Comparison of ENCODE assay signal across 1 cellular context in the genomic region with DNA sequence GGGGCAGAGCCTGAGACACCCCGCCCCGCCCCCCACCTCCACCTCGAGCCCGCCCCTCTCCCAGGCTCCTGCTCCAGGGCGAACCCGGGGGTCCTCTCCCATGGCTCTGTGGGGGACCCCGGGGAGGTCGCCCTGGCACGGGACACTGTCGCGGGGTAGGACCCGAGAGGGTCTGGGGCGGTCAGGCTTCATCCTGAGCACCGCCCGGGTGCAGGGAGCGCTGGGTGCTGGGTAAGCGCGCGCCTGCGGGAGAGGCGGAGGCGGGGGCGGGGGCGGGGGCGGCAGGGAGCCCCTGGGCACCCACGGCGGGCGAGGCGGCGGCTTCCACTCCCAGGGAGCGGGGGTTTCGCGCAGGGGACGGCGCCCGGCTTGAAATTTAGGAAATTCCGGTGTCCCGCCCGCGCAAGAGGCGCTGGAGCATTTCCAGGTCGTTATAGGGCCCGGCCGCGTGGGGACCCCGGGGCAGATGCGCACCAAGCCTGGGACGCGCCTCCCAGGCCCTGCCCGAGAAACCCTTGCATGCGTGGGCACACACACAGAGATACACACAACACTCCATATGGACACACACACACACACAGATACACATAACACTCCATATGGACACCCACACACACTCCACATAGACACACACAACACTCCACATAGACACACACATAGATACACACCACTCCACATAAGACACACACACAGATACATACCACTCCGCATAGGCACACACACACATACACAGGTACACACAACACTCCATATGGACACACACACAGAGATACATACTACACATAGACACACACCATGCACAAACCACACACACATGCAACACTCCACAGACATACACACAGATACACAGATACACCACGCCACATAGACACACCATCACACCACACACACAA.
TF ChIP-seq lines count a peak whose summit lies in the region.

No MANE protein-coding gene starts in this region.

TF ChIP-seq in K562, 482 proteins besides CTCF, POLR2A, EP300 and RAD21 (continued from another document and continues in another):
- TF ChIP-seq, protein P1, sequence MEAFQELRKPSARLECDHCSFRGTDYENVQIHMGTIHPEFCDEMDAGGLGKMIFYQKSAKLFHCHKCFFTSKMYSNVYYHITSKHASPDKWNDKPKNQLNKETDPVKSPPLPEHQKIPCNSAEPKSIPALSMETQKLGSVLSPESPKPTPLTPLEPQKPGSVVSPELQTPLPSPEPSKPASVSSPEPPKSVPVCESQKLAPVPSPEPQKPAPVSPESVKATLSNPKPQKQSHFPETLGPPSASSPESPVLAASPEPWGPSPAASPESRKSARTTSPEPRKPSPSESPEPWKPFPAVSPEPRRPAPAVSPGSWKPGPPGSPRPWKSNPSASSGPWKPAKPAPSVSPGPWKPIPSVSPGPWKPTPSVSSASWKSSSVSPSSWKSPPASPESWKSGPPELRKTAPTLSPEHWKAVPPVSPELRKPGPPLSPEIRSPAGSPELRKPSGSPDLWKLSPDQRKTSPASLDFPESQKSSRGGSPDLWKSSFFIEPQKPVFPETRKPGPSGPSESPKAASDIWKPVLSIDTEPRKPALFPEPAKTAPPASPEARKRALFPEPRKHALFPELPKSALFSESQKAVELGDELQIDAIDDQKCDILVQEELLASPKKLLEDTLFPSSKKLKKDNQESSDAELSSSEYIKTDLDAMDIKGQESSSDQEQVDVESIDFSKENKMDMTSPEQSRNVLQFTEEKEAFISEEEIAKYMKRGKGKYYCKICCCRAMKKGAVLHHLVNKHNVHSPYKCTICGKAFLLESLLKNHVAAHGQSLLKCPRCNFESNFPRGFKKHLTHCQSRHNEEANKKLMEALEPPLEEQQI (IDR thresholded peaks at IDR 0.05): no peak
- peak; percentile 49; the same call in 1 of the 2 replicates for TF ChIP-seq BRD4 (IDR thresholded peaks at IDR 0.05)
- TF ChIP-seq, protein P2, sequence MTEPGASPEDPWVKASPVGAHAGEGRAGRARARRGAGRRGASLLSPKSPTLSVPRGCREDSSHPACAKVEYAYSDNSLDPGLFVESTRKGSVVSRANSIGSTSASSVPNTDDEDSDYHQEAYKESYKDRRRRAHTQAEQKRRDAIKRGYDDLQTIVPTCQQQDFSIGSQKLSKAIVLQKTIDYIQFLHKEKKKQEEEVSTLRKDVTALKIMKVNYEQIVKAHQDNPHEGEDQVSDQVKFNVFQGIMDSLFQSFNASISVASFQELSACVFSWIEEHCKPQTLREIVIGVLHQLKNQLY (CRISPR knock-in tag; conservative IDR thresholded peaks at IDR 0.05): no peak
- no peak for TF ChIP-seq HIVEP1 (CRISPR knock-in tag; IDR thresholded peaks at IDR 0.05)
- TF ChIP-seq BCOR (IDR thresholded peaks at IDR 0.05): peak; percentile 82
- TF ChIP-seq LARP7 (IDR thresholded peaks at IDR 0.05): peak; percentile 97
- TF ChIP-seq WHSC1 (IDR thresholded peaks at IDR 0.05; ENCODE audit: low read length): no peak
- TF ChIP-seq, protein P3, sequence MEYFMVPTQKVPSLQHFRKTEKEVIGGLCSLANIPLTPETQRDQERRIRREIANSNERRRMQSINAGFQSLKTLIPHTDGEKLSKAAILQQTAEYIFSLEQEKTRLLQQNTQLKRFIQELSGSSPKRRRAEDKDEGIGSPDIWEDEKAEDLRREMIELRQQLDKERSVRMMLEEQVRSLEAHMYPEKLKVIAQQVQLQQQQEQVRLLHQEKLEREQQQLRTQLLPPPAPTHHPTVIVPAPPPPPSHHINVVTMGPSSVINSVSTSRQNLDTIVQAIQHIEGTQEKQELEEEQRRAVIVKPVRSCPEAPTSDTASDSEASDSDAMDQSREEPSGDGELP (CRISPR knock-in tag; IDR thresholded peaks at IDR 0.05; ENCODE audit: borderline replicate concordance): no peak; the same call in 1 of the 2 replicates
- peak; percentile 51 for TF ChIP-seq LEF1 (IDR thresholded peaks at IDR 0.05)
- TF ChIP-seq GABPB1 (CRISPR knock-in tag; IDR thresholded peaks at IDR 0.05): no peak
- TF ChIP-seq FOXA3 (CRISPR knock-in tag; conservative IDR thresholded peaks at IDR 0.05 in 1 of 2, IDR thresholded peaks at IDR 0.05 in 1 of 2): peak in 1 of 2 experiments; percentile 57; a peak in 1 of 4 replicates
- TF ChIP-seq DDX20 (tag; IDR thresholded peaks at IDR 0.05; ENCODE audit: low read depth): no peak
- TF ChIP-seq, protein P4, sequence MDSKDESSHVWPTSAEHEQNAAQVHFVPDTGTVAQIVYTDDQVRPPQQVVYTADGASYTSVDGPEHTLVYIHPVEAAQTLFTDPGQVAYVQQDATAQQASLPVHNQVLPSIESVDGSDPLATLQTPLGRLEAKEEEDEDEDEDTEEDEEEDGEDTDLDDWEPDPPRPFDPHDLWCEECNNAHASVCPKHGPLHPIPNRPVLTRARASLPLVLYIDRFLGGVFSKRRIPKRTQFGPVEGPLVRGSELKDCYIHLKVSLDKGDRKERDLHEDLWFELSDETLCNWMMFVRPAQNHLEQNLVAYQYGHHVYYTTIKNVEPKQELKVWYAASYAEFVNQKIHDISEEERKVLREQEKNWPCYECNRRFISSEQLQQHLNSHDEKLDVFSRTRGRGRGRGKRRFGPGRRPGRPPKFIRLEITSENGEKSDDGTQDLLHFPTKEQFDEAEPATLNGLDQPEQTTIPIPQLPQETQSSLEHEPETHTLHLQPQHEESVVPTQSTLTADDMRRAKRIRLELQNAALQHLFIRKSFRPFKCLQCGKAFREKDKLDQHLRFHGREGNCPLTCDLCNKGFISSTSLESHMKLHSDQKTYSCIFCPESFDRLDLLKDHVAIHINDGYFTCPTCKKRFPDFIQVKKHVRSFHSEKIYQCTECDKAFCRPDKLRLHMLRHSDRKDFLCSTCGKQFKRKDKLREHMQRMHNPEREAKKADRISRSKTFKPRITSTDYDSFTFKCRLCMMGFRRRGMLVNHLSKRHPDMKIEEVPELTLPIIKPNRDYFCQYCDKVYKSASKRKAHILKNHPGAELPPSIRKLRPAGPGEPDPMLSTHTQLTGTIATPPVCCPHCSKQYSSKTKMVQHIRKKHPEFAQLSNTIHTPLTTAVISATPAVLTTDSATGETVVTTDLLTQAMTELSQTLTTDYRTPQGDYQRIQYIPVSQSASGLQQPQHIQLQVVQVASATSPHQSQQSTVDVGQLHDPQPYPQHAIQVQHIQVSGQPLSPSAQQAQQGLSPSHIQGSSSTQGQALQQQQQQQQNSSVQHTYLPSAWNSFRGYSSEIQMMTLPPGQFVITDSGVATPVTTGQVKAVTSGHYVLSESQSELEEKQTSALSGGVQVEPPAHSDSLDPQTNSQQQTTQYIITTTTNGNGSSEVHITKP (IDR thresholded peaks at IDR 0.05; ENCODE audit: partially characterized antibody): peak; percentile 52
- TF ChIP-seq, protein P5, sequence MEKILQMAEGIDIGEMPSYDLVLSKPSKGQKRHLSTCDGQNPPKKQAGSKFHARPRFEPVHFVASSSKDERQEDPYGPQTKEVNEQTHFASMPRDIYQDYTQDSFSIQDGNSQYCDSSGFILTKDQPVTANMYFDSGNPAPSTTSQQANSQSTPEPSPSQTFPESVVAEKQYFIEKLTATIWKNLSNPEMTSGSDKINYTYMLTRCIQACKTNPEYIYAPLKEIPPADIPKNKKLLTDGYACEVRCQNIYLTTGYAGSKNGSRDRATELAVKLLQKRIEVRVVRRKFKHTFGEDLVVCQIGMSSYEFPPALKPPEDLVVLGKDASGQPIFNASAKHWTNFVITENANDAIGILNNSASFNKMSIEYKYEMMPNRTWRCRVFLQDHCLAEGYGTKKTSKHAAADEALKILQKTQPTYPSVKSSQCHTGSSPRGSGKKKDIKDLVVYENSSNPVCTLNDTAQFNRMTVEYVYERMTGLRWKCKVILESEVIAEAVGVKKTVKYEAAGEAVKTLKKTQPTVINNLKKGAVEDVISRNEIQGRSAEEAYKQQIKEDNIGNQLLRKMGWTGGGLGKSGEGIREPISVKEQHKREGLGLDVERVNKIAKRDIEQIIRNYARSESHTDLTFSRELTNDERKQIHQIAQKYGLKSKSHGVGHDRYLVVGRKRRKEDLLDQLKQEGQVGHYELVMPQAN (IDR thresholded peaks at IDR 0.05; ENCODE audit: borderline replicate concordance): peak; percentile 72
- peak; percentile 33; the same call in 1 of the 2 replicates for TF ChIP-seq CC2D1A (IDR thresholded peaks at IDR 0.05)
- TF ChIP-seq SIX5 (IDR thresholded peaks at IDR 0.05; ENCODE audit: borderline replicate concordance in 1 of 2, insufficient read depth in 1 of 2, low read depth in 1 of 2, low read length in 2 of 2): no peak
- TF ChIP-seq, protein P6, sequence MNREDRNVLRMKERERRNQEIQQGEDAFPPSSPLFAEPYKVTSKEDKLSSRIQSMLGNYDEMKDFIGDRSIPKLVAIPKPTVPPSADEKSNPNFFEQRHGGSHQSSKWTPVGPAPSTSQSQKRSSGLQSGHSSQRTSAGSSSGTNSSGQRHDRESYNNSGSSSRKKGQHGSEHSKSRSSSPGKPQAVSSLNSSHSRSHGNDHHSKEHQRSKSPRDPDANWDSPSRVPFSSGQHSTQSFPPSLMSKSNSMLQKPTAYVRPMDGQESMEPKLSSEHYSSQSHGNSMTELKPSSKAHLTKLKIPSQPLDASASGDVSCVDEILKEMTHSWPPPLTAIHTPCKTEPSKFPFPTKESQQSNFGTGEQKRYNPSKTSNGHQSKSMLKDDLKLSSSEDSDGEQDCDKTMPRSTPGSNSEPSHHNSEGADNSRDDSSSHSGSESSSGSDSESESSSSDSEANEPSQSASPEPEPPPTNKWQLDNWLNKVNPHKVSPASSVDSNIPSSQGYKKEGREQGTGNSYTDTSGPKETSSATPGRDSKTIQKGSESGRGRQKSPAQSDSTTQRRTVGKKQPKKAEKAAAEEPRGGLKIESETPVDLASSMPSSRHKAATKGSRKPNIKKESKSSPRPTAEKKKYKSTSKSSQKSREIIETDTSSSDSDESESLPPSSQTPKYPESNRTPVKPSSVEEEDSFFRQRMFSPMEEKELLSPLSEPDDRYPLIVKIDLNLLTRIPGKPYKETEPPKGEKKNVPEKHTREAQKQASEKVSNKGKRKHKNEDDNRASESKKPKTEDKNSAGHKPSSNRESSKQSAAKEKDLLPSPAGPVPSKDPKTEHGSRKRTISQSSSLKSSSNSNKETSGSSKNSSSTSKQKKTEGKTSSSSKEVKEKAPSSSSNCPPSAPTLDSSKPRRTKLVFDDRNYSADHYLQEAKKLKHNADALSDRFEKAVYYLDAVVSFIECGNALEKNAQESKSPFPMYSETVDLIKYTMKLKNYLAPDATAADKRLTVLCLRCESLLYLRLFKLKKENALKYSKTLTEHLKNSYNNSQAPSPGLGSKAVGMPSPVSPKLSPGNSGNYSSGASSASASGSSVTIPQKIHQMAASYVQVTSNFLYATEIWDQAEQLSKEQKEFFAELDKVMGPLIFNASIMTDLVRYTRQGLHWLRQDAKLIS (CRISPR knock-in tag; IDR thresholded peaks at IDR 0.05): no peak
- TF ChIP-seq KLF1 (tag; IDR thresholded peaks at IDR 0.05): no peak
- peak; percentile 90 for TF ChIP-seq NBN (IDR thresholded peaks at IDR 0.05; ENCODE audit: low read depth)
- TF ChIP-seq ZNF224 (CRISPR knock-in tag; IDR thresholded peaks at IDR 0.05): no peak
- TF ChIP-seq, protein P7, sequence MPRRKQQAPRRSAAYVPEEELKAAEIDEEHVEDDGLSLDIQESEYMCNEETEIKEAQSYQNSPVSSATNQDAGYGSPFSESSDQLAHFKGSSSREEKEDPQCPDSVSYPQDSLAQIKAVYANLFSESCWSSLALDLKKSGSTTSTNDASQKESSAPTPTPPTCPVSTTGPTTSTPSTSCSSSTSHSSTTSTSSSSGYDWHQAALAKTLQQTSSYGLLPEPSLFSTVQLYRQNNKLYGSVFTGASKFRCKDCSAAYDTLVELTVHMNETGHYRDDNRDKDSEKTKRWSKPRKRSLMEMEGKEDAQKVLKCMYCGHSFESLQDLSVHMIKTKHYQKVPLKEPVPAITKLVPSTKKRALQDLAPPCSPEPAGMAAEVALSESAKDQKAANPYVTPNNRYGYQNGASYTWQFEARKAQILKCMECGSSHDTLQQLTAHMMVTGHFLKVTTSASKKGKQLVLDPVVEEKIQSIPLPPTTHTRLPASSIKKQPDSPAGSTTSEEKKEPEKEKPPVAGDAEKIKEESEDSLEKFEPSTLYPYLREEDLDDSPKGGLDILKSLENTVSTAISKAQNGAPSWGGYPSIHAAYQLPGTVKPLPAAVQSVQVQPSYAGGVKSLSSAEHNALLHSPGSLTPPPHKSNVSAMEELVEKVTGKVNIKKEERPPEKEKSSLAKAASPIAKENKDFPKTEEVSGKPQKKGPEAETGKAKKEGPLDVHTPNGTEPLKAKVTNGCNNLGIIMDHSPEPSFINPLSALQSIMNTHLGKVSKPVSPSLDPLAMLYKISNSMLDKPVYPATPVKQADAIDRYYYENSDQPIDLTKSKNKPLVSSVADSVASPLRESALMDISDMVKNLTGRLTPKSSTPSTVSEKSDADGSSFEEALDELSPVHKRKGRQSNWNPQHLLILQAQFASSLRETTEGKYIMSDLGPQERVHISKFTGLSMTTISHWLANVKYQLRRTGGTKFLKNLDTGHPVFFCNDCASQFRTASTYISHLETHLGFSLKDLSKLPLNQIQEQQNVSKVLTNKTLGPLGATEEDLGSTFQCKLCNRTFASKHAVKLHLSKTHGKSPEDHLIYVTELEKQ (CRISPR knock-in tag; IDR thresholded peaks at IDR 0.05): no peak
- no peak for TF ChIP-seq PTRF (tag; IDR thresholded peaks at IDR 0.05)
- peak; percentile 49; the same call in 1 of the 2 replicates for TF ChIP-seq KHSRP (IDR thresholded peaks at IDR 0.05)
- peak; percentile 57; the same call in 1 of the 2 replicates for TF ChIP-seq ZFX (CRISPR knock-in tag; IDR thresholded peaks at IDR 0.05)
- TF ChIP-seq ZNF431 (CRISPR knock-in tag; IDR thresholded peaks at IDR 0.05): no peak
- TF ChIP-seq TAF9B (IDR thresholded peaks at IDR 0.05; ENCODE audit: partially characterized antibody): no peak
